In the genomic region with DNA sequence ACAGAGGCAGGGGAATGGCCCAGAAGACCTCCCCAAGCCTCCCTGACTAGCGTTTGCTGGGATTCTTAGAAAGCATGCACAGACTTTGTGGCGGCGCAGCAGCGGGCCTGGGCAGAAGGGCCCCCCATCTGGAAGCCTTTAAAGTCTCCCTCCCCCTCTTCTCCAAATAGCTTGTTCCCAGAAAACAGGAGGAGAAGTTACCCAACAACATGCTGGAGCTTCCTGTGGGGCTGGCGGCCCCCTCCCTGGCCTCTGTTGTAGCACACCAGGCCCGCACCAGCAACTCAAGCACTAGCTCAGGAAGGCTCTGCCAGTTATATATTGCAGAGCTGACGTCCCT, we compare ENCODE assay signal across 23 cellular contexts.
"Had no signal": no experiment of that assay in that cellular context is flagged by ENCODE, and none has a peak within 500 bp of the region (broad histone marks: within the 10 kb centered on the region; RNA-seq: fewer than 3 reads in every experiment).

No MANE protein-coding gene starts in this region.

- H3K27me3 Mint-ChIP-seq: activated CD4-positive, alpha-beta T cell treated with anti-CD3 and anti-CD28 coated beads, Interleukin-2, amount 10 ng/mL, durations not matched to agents 7 days and 5 days; activated CD8-positive, alpha-beta memory T cell treated with anti-CD3 and anti-CD28 coated beads, Interleukin-2, amount 10 ng/mL, durations not matched to agents 7 days and 5 days had no signal

- DNase-seq: activated CD4-positive, alpha-beta T cell treated with anti-CD3 and anti-CD28 coated beads, Interleukin-2, amount 10 ng/mL, durations not matched to agents 7 days and 5 days; activated CD4-positive, CD25-positive, alpha-beta regulatory T cell treated with anti-CD3 and anti-CD28 coated beads, Interleukin-2, amount 50 U/mL, for 72 hours; activated CD8-positive, alpha-beta memory T cell treated with anti-CD3 and anti-CD28 coated beads, Interleukin-2, amount 10 ng/mL, durations not matched to agents 7 days and 5 days; activated CD8-positive, alpha-beta T cell treated with anti-CD3 and anti-CD28 coated beads for 36 hours; activated naive CD4-positive, alpha-beta T cell treated with Interleukin-2 at 50 U/mL for 16 hours; activated naive CD8-positive, alpha-beta T cell treated with anti-CD3 and anti-CD28 coated beads, Interleukin-2, amount 10 ng/mL, durations not matched to agents 7 days and 5 days; activated T-cell treated with anti-CD3 and anti-CD28 coated beads, Interleukin-2, amount 50 U/mL, for 1 hour; amygdala; cerebellar nuclear complex; glutamatergic neuron; hippocampal formation; left ventricle myocardium superior; midbrain; natural killer cell; ovary; psoas muscle; stimulated activated CD4-positive, alpha-beta T cell treated with anti-CD3 and anti-CD28 coated beads, Interleukin-1b, Interleukin-23, amount 100 ng/mL, for 48 hours; stimulated activated naive CD8-positive, alpha-beta T cell treated with anti-CD3 and anti-CD28 coated beads, Interleukin-15, amount 100 ng/mL, for 72 hours; uterus had no signal

- H3K4me3 ChIP-seq: coronary artery, ovary, psoas muscle, tibial nerve, uterus had no signal

- H3K36me3 Mint-ChIP-seq: activated CD8-positive, alpha-beta memory T cell treated with anti-CD3 and anti-CD28 coated beads, Interleukin-2, amount 10 ng/mL, durations not matched to agents 7 days and 5 days; activated naive CD8-positive, alpha-beta T cell treated with anti-CD3 and anti-CD28 coated beads, Interleukin-2, amount 10 ng/mL, durations not matched to agents 7 days and 5 days; natural killer cell; stimulated activated effector memory CD8-positive, alpha-beta T cell treated with anti-CD3 and anti-CD28 coated beads, Interleukin-12 subunit alpha, Interleukin-12 subunit beta, amount 100 ng/mL, for 72 hours had no signal

- H3K36me3 ChIP-seq: ovary, tibial nerve, uterus had no signal

- H3K4me1 Mint-ChIP-seq: activated CD4-positive, alpha-beta T cell treated with anti-CD3 and anti-CD28 coated beads, Interleukin-2, amount 10 ng/mL, durations not matched to agents 7 days and 5 days; activated CD8-positive, alpha-beta memory T cell treated with anti-CD3 and anti-CD28 coated beads, Interleukin-2, amount 10 ng/mL, durations not matched to agents 7 days and 5 days; activated naive CD8-positive, alpha-beta T cell treated with anti-CD3 and anti-CD28 coated beads, Interleukin-2, amount 10 ng/mL, durations not matched to agents 7 days and 5 days; natural killer cell; stimulated activated effector memory CD8-positive, alpha-beta T cell treated with anti-CD3 and anti-CD28 coated beads, Interleukin-12 subunit alpha, Interleukin-12 subunit beta, amount 100 ng/mL, for 72 hours had no signal

- ATAC-seq: activated CD8-positive, alpha-beta memory T cell treated with anti-CD3 and anti-CD28 coated beads, Interleukin-2, amount 10 ng/mL, durations not matched to agents 7 days and 5 days; activated CD8-positive, alpha-beta T cell treated with anti-CD3 and anti-CD28 coated beads for 36 hours; left ventricle myocardium superior; natural killer cell; psoas muscle; right cardiac atrium; stimulated activated effector memory CD8-positive, alpha-beta T cell treated with anti-CD3 and anti-CD28 coated beads, Interleukin-12 subunit alpha, Interleukin-12 subunit beta, amount 100 ng/mL, for 72 hours had no signal

- H3K27ac Mint-ChIP-seq: activated CD4-positive, alpha-beta T cell treated with anti-CD3 and anti-CD28 coated beads, Interleukin-2, amount 10 ng/mL, durations not matched to agents 7 days and 5 days; activated CD8-positive, alpha-beta memory T cell treated with anti-CD3 and anti-CD28 coated beads, Interleukin-2, amount 10 ng/mL, durations not matched to agents 7 days and 5 days; activated CD8-positive, alpha-beta T cell treated with anti-CD3 and anti-CD28 coated beads for 36 hours; activated naive CD8-positive, alpha-beta T cell treated with anti-CD3 and anti-CD28 coated beads, Interleukin-2, amount 10 ng/mL, durations not matched to agents 7 days and 5 days; natural killer cell; stimulated activated effector memory CD8-positive, alpha-beta T cell treated with anti-CD3 and anti-CD28 coated beads, Interleukin-12 subunit alpha, Interleukin-12 subunit beta, amount 100 ng/mL, for 72 hours; stimulated activated naive CD8-positive, alpha-beta T cell treated with anti-CD3 and anti-CD28 coated beads, Interleukin-15, amount 100 ng/mL, for 72 hours had no signal

- H3K9me3 Mint-ChIP-seq: activated CD4-positive, alpha-beta T cell treated with anti-CD3 and anti-CD28 coated beads, Interleukin-2, amount 10 ng/mL, durations not matched to agents 7 days and 5 days; activated CD8-positive, alpha-beta T cell treated with anti-CD3 and anti-CD28 coated beads for 36 hours; activated naive CD8-positive, alpha-beta T cell treated with anti-CD3 and anti-CD28 coated beads, Interleukin-2, amount 10 ng/mL, durations not matched to agents 7 days and 5 days; natural killer cell; stimulated activated effector memory CD8-positive, alpha-beta T cell treated with anti-CD3 and anti-CD28 coated beads, Interleukin-12 subunit alpha, Interleukin-12 subunit beta, amount 100 ng/mL, for 72 hours; stimulated activated naive CD8-positive, alpha-beta T cell treated with anti-CD3 and anti-CD28 coated beads, Interleukin-15, amount 100 ng/mL, for 72 hours had no signal

- H3K27me3 ChIP-seq: ovary, tibial nerve, uterus had no signal

- H3K4me3 Mint-ChIP-seq: activated CD4-positive, alpha-beta T cell treated with anti-CD3 and anti-CD28 coated beads, Interleukin-2, amount 10 ng/mL, durations not matched to agents 7 days and 5 days; activated CD8-positive, alpha-beta memory T cell treated with anti-CD3 and anti-CD28 coated beads, Interleukin-2, amount 10 ng/mL, durations not matched to agents 7 days and 5 days; activated CD8-positive, alpha-beta T cell treated with anti-CD3 and anti-CD28 coated beads for 36 hours; activated naive CD8-positive, alpha-beta T cell treated with anti-CD3 and anti-CD28 coated beads, Interleukin-2, amount 10 ng/mL, durations not matched to agents 7 days and 5 days; natural killer cell; stimulated activated effector memory CD8-positive, alpha-beta T cell treated with anti-CD3 and anti-CD28 coated beads, Interleukin-12 subunit alpha, Interleukin-12 subunit beta, amount 100 ng/mL, for 72 hours; stimulated activated naive CD8-positive, alpha-beta T cell treated with anti-CD3 and anti-CD28 coated beads, Interleukin-15, amount 100 ng/mL, for 72 hours had no signal
